ENCODE assay signal across 10 cellular contexts in genomic region chr1:227429447-227430359, GRCh38.
DNase-seq lines count a peak whose midpoint lies in the region; TF ChIP-seq lines count a peak whose summit lies in the region.
"Had no signal": no experiment of that assay in that cellular context is flagged by ENCODE, and none has a peak within 500 bp of the region (broad histone marks: within the 10 kb centered on the region; RNA-seq: fewer than 3 reads in every experiment).

No MANE protein-coding gene starts in this region.

- no peaks in the 10 kb centered on the region for H3K9me3 Mint-ChIP-seq in nephron progenitor cell
- no peaks in the 10 kb centered on the region for H3K9me3 Mint-ChIP-seq in activated CD4-positive, alpha-beta memory T cell treated with anti-CD3 and anti-CD28 coated beads, Interleukin-2, amount 10 ng/mL, durations not matched to agents 7 days and 5 days

- H3K27me3 ChIP-seq in endocrine pancreas (ENCODE audit: control insufficient read depth, insufficient read depth, low read length) (no peaks in the 10 kb centered on the region), Peyer's patch (no peaks in the 10 kb centered on the region)

- no peak overlapping the region for H3K4me3 ChIP-seq in AG09309 (ENCODE audit: control insufficient read depth, low read depth, low read length)
- peak overlapping the region; percentile 11 for H3K4me3 ChIP-seq in endocrine pancreas (ENCODE audit: control insufficient read depth, insufficient read depth, low read length)
- no peak overlapping the region for H3K4me3 ChIP-seq in Peyer's patch

- H3K4me1 ChIP-seq in endocrine pancreas (ENCODE audit: control insufficient read depth, insufficient read depth, low read length) (no peaks in the 10 kb centered on the region), Peyer's patch (peaks cover 0 to 6% (median 0%) of the 10 kb centered on the region in 4 donors)

- TF ChIP-seq CTCF in AG09309 (IDR thresholded peaks at IDR 0.05; ENCODE audit: control insufficient read depth, insufficient read depth, low read depth, low read length, missing control alignments) (no peak), nephron progenitor cell (IDR thresholded peaks at IDR 0.05) (no peak), Peyer's patch (IDR thresholded peaks at IDR 0.05) (no peak)

- TF ChIP-seq POLR2A in Peyer's patch (IDR thresholded peaks at IDR 0.05), result no peak

- H3K4me3 Mint-ChIP-seq in nephron progenitor cell, result no peak overlapping the region
- H3K4me3 Mint-ChIP-seq in activated CD4-positive, alpha-beta memory T cell treated with anti-CD3 and anti-CD28 coated beads, Interleukin-2, amount 10 ng/mL, durations not matched to agents 7 days and 5 days, result no peak overlapping the region
- H3K4me3 Mint-ChIP-seq: CD4-positive, alpha-beta memory T cell had no signal

- POLR2A ChIA-PET in activated CD4-positive, alpha-beta memory T cell treated with anti-CD3 and anti-CD28 coated beads, Interleukin-2, amount 10 ng/mL, durations not matched to agents 7 days and 5 days (lab: Charles Lee), result no interaction called here

- peak overlapping the region; percentile 92 for H3K27ac Mint-ChIP-seq in nephron progenitor cell
- H3K27ac Mint-ChIP-seq in activated CD4-positive, alpha-beta memory T cell treated with anti-CD3 and anti-CD28 coated beads, Interleukin-2, amount 10 ng/mL, durations not matched to agents 7 days and 5 days, result no peak overlapping the region
- H3K27ac Mint-ChIP-seq: CD4-positive, alpha-beta memory T cell had no signal

- DNase-seq in AG09309 (ENCODE audit: low read depth) (peak; percentile 11), NCI-H146 treated with DMSO at 0.1 percent for 48 hours (lab: John Stamatoyannopoulos, UW; ENCODE audit: unreplicated experiment) (peak; percentile 14), nephron progenitor cell (no peak), NCI-H1092 (lab: John Stamatoyannopoulos, UW) (no peak), Peyer's patch (no peak)
- DNase-seq in NK-92 treated with Interleukin-12 subunit alpha and Interleukin-12 subunit beta, amount 100 ng/mL, for 24 hours (lab: John Stamatoyannopoulos, UW), result no peak
- DNase-seq in activated CD4-positive, alpha-beta memory T cell treated with anti-CD3 and anti-CD28 coated beads, Interleukin-2, amount 10 ng/mL, durations not matched to agents 7 days and 5 days, result no peak
- DNase-seq: CD4-positive, alpha-beta memory T cell; NCI-H1048 had no signal

- H3K36me3 Mint-ChIP-seq in nephron progenitor cell (ENCODE audit: low read depth), result no peaks in the 10 kb centered on the region
- H3K36me3 Mint-ChIP-seq in activated CD4-positive, alpha-beta memory T cell treated with anti-CD3 and anti-CD28 coated beads, Interleukin-2, amount 10 ng/mL, durations not matched to agents 7 days and 5 days (ENCODE audit: low read depth), result no peaks in the 10 kb centered on the region
- H3K36me3 Mint-ChIP-seq: CD4-positive, alpha-beta memory T cell had no signal

- no peaks in the 10 kb centered on the region for H3K36me3 ChIP-seq in endocrine pancreas (ENCODE audit: control insufficient read depth, insufficient read depth, low read length)
- no peaks in the 10 kb centered on the region for H3K36me3 ChIP-seq in Peyer's patch

- no peaks in the 10 kb centered on the region for H3K9me3 ChIP-seq in endocrine pancreas (ENCODE audit: control insufficient read depth, low read length)
- H3K9me3 ChIP-seq in Peyer's patch, result no peaks in the 10 kb centered on the region

- H3K27me3 Mint-ChIP-seq in nephron progenitor cell (ENCODE audit: low read depth, poor library complexity), result peaks cover 16% of the 10 kb centered on the region
- H3K27me3 Mint-ChIP-seq in activated CD4-positive, alpha-beta memory T cell treated with anti-CD3 and anti-CD28 coated beads, Interleukin-2, amount 10 ng/mL, durations not matched to agents 7 days and 5 days, result peaks cover 2% of the 10 kb centered on the region

- peak overlapping the region; percentile 39 for H3K9ac ChIP-seq in endocrine pancreas (ENCODE audit: control insufficient read depth, insufficient read depth, low read length)

- peaks cover 55% of the 10 kb centered on the region for H3K4me1 Mint-ChIP-seq in nephron progenitor cell
- H3K4me1 Mint-ChIP-seq in activated CD4-positive, alpha-beta memory T cell treated with anti-CD3 and anti-CD28 coated beads, Interleukin-2, amount 10 ng/mL, durations not matched to agents 7 days and 5 days, result no peaks in the 10 kb centered on the region
- H3K4me1 Mint-ChIP-seq: CD4-positive, alpha-beta memory T cell had no signal

- CTCF ChIA-PET in activated CD4-positive, alpha-beta memory T cell treated with anti-CD3 and anti-CD28 coated beads, Interleukin-2, amount 10 ng/mL, durations not matched to agents 7 days and 5 days (lab: Charles Lee), result no interaction called here

- peak overlapping the region in 1 of 4 donors; percentile 0 for H3K27ac ChIP-seq in Peyer's patch

Comparison
In these comparisons a context has a peak if more than half of its experiments do, and no peak if none do; other contexts are left out.
1. DNase-seq: peak in AG09309 (single experiment) and NCI-H146 treated with DMSO at 0.1 percent for 48 hours (single experiment); none in nephron progenitor cell (single experiment), NCI-H1092 (single experiment), NK-92 treated with Interleukin-12 subunit alpha and Interleukin-12 subunit beta, amount 100 ng/mL, for 24 hours (single experiment), activated CD4-positive, alpha-beta memory T cell treated with anti-CD3 and anti-CD28 coated beads, Interleukin-2, amount 10 ng/mL, durations not matched to agents 7 days and 5 days (single experiment) and Peyer's patch (0 of 3).